In the genomic region with DNA sequence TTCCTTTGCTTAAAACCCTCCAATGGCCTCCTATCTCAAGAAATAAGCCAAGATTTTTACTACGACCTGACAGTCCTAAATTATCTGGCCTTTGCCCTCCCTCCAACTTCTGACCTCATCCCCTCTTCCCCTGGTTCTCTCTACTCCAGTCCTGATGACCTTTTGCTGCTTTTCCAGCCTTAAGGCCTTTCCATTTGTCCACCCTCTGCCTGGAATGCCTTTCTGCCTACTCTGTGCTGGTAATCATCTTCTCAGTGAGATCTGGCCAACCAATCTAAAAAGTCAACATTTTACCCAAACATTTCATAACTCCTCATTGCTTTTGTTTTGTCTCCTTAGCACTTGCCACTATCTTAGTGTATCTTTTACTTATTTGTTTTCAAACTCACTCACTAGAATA, we compare ENCODE assay signal across 26 cellular contexts.
"Had no signal": no experiment of that assay in that cellular context is flagged by ENCODE, and none has a peak within 500 bp of the region (broad histone marks: within the 10 kb centered on the region; RNA-seq: fewer than 3 reads in every experiment).

No MANE protein-coding gene starts in this region.

- H3K4me1 ChIP-seq: SJCRH30 had no signal

- H3K27me3 ChIP-seq: brain microvascular endothelial cell, SJCRH30 had no signal

- H3K27ac ChIP-seq: brain microvascular endothelial cell, SJCRH30 had no signal

- H3K4me3 Mint-ChIP-seq: activated CD8-positive, alpha-beta memory T cell treated with anti-CD3 and anti-CD28 coated beads, Interleukin-2, amount 10 ng/mL, durations not matched to agents 7 days and 5 days; activated naive CD4-positive, alpha-beta T cell treated with anti-CD3 and anti-CD28 coated beads, Interleukin-2, amount 50 U/mL, for 24 hours; activated T-cell treated with anti-CD3 and anti-CD28 coated beads, Interleukin-2, amount 50 U/mL, for 24 hours; activated T-helper 1 cell treated with anti-CD3 and anti-CD28 coated beads, Interleukin-12 subunit alpha, Interleukin-12 subunit beta, Interleukin-2, Interleukin-4 antibody, amounts not matched to agents 30 ng/mL and 10 ng/mL and 1 ng/mL, durations not matched to agents 14 hours and 24 hours and 36 hours; IgD-negative memory B cell had no signal

- H3K27ac Mint-ChIP-seq: activated CD8-positive, alpha-beta memory T cell treated with anti-CD3 and anti-CD28 coated beads, Interleukin-2, amount 10 ng/mL, durations not matched to agents 7 days and 5 days; activated naive CD4-positive, alpha-beta T cell treated with anti-CD3 and anti-CD28 coated beads, Interleukin-2, amount 50 U/mL, for 24 hours; activated T-cell treated with anti-CD3 and anti-CD28 coated beads, Interleukin-2, amount 50 U/mL, for 24 hours; activated T-helper 1 cell treated with anti-CD3 and anti-CD28 coated beads, Interleukin-12 subunit alpha, Interleukin-12 subunit beta, Interleukin-2, Interleukin-4 antibody, amounts not matched to agents 30 ng/mL and 10 ng/mL and 1 ng/mL, durations not matched to agents 14 hours and 24 hours and 36 hours; IgD-negative memory B cell had no signal

- ATAC-seq: activated CD4-positive, CD25-positive, alpha-beta regulatory T cell treated with anti-CD3 and anti-CD28 coated beads, Interleukin-2, amount 50 U/mL, for 24 hours; activated CD8-positive, alpha-beta memory T cell treated with anti-CD3 and anti-CD28 coated beads, Interleukin-2, amount 10 ng/mL, durations not matched to agents 7 days and 5 days; Right ventricle myocardium inferior had no signal

- H3K27me3 Mint-ChIP-seq: activated CD8-positive, alpha-beta memory T cell treated with anti-CD3 and anti-CD28 coated beads, Interleukin-2, amount 10 ng/mL, durations not matched to agents 7 days and 5 days; activated naive CD4-positive, alpha-beta T cell treated with anti-CD3 and anti-CD28 coated beads, Interleukin-2, amount 50 U/mL, for 24 hours; activated T-cell treated with anti-CD3 and anti-CD28 coated beads, Interleukin-2, amount 50 U/mL, for 24 hours; IgD-negative memory B cell had no signal

- H3K36me3 Mint-ChIP-seq: IgD-negative memory B cell had no signal

- DNase-seq: activated CD4-positive, alpha-beta T cell treated with anti-CD3 and anti-CD28 coated beads for 48 hours; activated CD4-positive, alpha-beta T cell treated with anti-CD3 and anti-CD28 coated beads, Interleukin-2, amount 50 U/mL, for 4 hours; activated CD8-positive, alpha-beta memory T cell treated with anti-CD3 and anti-CD28 coated beads, Interleukin-2, amount 10 ng/mL, durations not matched to agents 7 days and 5 days; activated effector memory CD4-positive, alpha-beta T cell treated with Interleukin-2 at 50 U/mL for 16 hours; activated naive CD4-positive, alpha-beta T cell; activated T-cell treated with anti-CD3 and anti-CD28 coated beads, Interleukin-2, amount 50 U/mL, for 24 hours; amygdala; brain microvascular endothelial cell; KG1; NCI-H1092; NCI-H1417 treated with DMSO at 0.1 percent for 48 hours; NCI-H1694; NCI-H2029; NCI-H2107; NCI-H2171 treated with DMSO at 0.1 percent for 48 hours; NCI-H226; NCI-H526 treated with DMSO at 0.1 percent for 48 hours; NCI-H82; SJCRH30; SK-N-SH; T-helper 1 cell had no signal

- H3K36me3 ChIP-seq: brain microvascular endothelial cell, SJCRH30 had no signal

- H3K9me3 Mint-ChIP-seq: activated naive CD4-positive, alpha-beta T cell treated with anti-CD3 and anti-CD28 coated beads, Interleukin-2, amount 50 U/mL, for 24 hours; activated T-helper 1 cell treated with anti-CD3 and anti-CD28 coated beads, Interleukin-12 subunit alpha, Interleukin-12 subunit beta, Interleukin-2, Interleukin-4 antibody, amounts not matched to agents 30 ng/mL and 10 ng/mL and 1 ng/mL, durations not matched to agents 14 hours and 24 hours and 36 hours had no signal

- H3K9me3 ChIP-seq: SJCRH30, SK-N-SH had no signal

- H3K4me3 ChIP-seq: SJCRH30 had no signal
